In genomic region chr3:124883766-124884473, GRCh38 we compare ENCODE assay signal across 15 cellular contexts. TPM values are rescaled to one million over a fixed set of nuclear protein-coding genes. Genes with fewer than 3 reads are reported as not detected.
DNase-seq lines count a peak whose midpoint lies in the region; ATAC-seq, FAIRE-seq and TF ChIP-seq lines count a peak whose summit lies in the region.
"Had no signal": no experiment of that assay in that cellular context is flagged by ENCODE, and none has a peak within 500 bp of the region (broad histone marks: within the 10 kb centered on the region; RNA-seq: fewer than 3 reads in every experiment).

No MANE protein-coding gene starts in this region.

- H3F3A ChIP-seq in PC-9 (ENCODE audit: insufficient read depth, low read depth) = peaks cover 48% of the 10 kb centered on the region

- H3K14ac ChIP-seq in neuronal stem cell (ENCODE audit: low read length) = no peak overlapping the region

- peak overlapping the region; percentile 92 for H3K4me2 ChIP-seq in PC-9
- H3K4me2 ChIP-seq in neuronal stem cell (ENCODE audit: insufficient read depth, low read length, poor library complexity, severe bottlenecking) = peak overlapping the region; percentile 37
- H3K4me2 ChIP-seq: KMS-11 had no signal

- H3K9me3 Mint-ChIP-seq in endodermal cell = no peaks in the 10 kb centered on the region
- H3K9me3 Mint-ChIP-seq in activated CD8-positive, alpha-beta T cell treated with anti-CD3 and anti-CD28 coated beads for 36 hours = no peaks in the 10 kb centered on the region
- H3K9me3 Mint-ChIP-seq: natural killer cell had no signal

- FAIRE-seq in urothelium cell line (lab: Jason Lieb, UNC) = no peak

- TF ChIP-seq CTCF in AG10803 (conservative IDR thresholded peaks at IDR 0.05; ENCODE audit: low read length) (no peak), PC-9 (conservative IDR thresholded peaks at IDR 0.05) (no peak), endodermal cell (conservative IDR thresholded peaks at IDR 0.05) (no peak)
- TF ChIP-seq CTCF in activated CD8-positive, alpha-beta T cell treated with anti-CD3 and anti-CD28 coated beads for 36 hours (IDR thresholded peaks at IDR 0.05) = no peak

- H2AFZ ChIP-seq in PC-9 (no peak overlapping the region), neuronal stem cell (ENCODE audit: low read length) (no peak overlapping the region)

- H2BK5ac ChIP-seq in neuronal stem cell (ENCODE audit: low read length) = no peak overlapping the region

- H3K27me3 ChIP-seq in PC-9 (ENCODE audit: insufficient read depth, low read depth) (no peaks in the 10 kb centered on the region), endodermal cell (ENCODE audit: control insufficient read depth, insufficient read depth, low read length, poor library complexity, severe bottlenecking) (no peaks in the 10 kb centered on the region), neuronal stem cell (ENCODE audit: control insufficient read depth in 3 of 3, insufficient read depth in 3 of 3, low read depth in 1 of 3, low read length in 3 of 3) (peaks cover 0 to 15% (median 0%) of the 10 kb centered on the region in 3 experiments)
- H3K27me3 ChIP-seq: BE2C had no signal

- peaks cover 23% of the 10 kb centered on the region for H3K36me3 Mint-ChIP-seq in endodermal cell (ENCODE audit: low read depth)
- H3K36me3 Mint-ChIP-seq in activated CD8-positive, alpha-beta T cell treated with anti-CD3 and anti-CD28 coated beads for 36 hours (ENCODE audit: low read depth) = no peaks in the 10 kb centered on the region
- H3K36me3 Mint-ChIP-seq: natural killer cell had no signal

- no peaks in the 10 kb centered on the region for H4K20me1 ChIP-seq in PC-9 (ENCODE audit: insufficient read depth)

- peaks cover 68% of the 10 kb centered on the region for H3K79me2 ChIP-seq in PC-9 (ENCODE audit: low read depth)

- peak overlapping the region; percentile 92 for H3K27ac Mint-ChIP-seq in endodermal cell
- no peak overlapping the region for H3K27ac Mint-ChIP-seq in activated CD8-positive, alpha-beta T cell treated with anti-CD3 and anti-CD28 coated beads for 36 hours
- H3K27ac Mint-ChIP-seq: natural killer cell had no signal

- H3K9me2 ChIP-seq in PC-9 (ENCODE audit: insufficient read depth) = no peaks in the 10 kb centered on the region

- no peak overlapping the region for H2BK15ac ChIP-seq in neuronal stem cell (ENCODE audit: low read length)

- POLR2A ChIA-PET in PC-9 (lab: Charles Lee; ENCODE audit: unreplicated experiment) = interaction anchor here (0.7 kb wide), 1 partner anchor 200 kb away, joined by 4 read pairs; no protein-coding TSS in a partner anchor
- POLR2A ChIA-PET in activated CD8-positive, alpha-beta T cell treated with anti-CD3 and anti-CD28 coated beads for 36 hours (lab: Charles Lee) = no interaction called here

- H3K27ac ChIP-seq in PC-9 (peak overlapping the region; percentile 69; the same call in 1 of the 2 replicates), endodermal cell (ENCODE audit: low read depth, low read length) (no peak overlapping the region), neuronal stem cell (replicated peaks; ENCODE audit: low read length) (peak overlapping the region; percentile 87)
- H3K27ac ChIP-seq: KMS-11 had no signal

- intact Hi-C loops in PC-9 (cut with micrococcal nuclease; ENCODE audit: unreplicated experiment) = no loop called here
- intact Hi-C loops in activated CD8-positive, alpha-beta T cell treated with anti-CD3 and anti-CD28 coated beads for 36 hours (cut with micrococcal nuclease) = no loop called here

- no peaks in the 10 kb centered on the region for H3K9me3 ChIP-seq in PC-9 (ENCODE audit: insufficient read depth, low read depth)
- H3K9me3 ChIP-seq in endodermal cell (ENCODE audit: control insufficient read depth, low read length) = no peaks in the 10 kb centered on the region
- no peaks in the 10 kb centered on the region for H3K9me3 ChIP-seq in neuronal stem cell (replicated peaks in 1 of 2; ENCODE audit: control insufficient read depth in 2 of 2, insufficient read depth in 1 of 2, low read depth in 1 of 2, low read length in 2 of 2)
- H3K9me3 ChIP-seq: BE2C, spleen had no signal

- H2AK5ac ChIP-seq in neuronal stem cell (ENCODE audit: low read depth, low read length) = peak overlapping the region; percentile 12

- H2BK12ac ChIP-seq in neuronal stem cell (ENCODE audit: low read length) = no peak overlapping the region

- DNase-seq in AG10803 (ENCODE audit: low read depth) (peak; percentile 45), PC-9 (no peak), endodermal cell (peak; percentile 54), neuronal stem cell (ENCODE audit: low spot score) (peak; percentile 36), urothelium cell line (ENCODE audit: low spot score) (no peak), NCI-H226 (no peak), NCI-H1105 treated with DMSO at 0.1 percent for 48 hours (lab: John Stamatoyannopoulos, UW) (no peak)
- no peak for DNase-seq in activated CD8-positive, alpha-beta T cell treated with anti-CD3 and anti-CD28 coated beads for 36 hours
- DNase-seq: BE2C, left cardiac atrium, natural killer cell, spleen had no signal

- H3K4me3 ChIP-seq in AG10803 (ENCODE audit: low read length) (no peak overlapping the region), PC-9 (no peak overlapping the region), endodermal cell (ENCODE audit: low read length) (peak overlapping the region; percentile 99), neuronal stem cell (ENCODE audit: low read length in 2 of 2) (no peak overlapping the region)

- no peaks in the 10 kb centered on the region for H3K79me1 ChIP-seq in neuronal stem cell (ENCODE audit: low read depth, low read length)

- H3K9ac ChIP-seq in endodermal cell (ENCODE audit: extremely low read depth, low read length, poor library complexity, severe bottlenecking) (peak overlapping the region; percentile 0), neuronal stem cell (ENCODE audit: low read depth, low read length, poor library complexity) (no peak overlapping the region)
- H3K9ac ChIP-seq: KMS-11 had no signal

- WGBS in endodermal cell (ENCODE audit: insufficient coverage in 1 of 2, insufficient read length in 1 of 2), 2 experiments = 45 to 50% methylated on average over 3 to 7 of the region's 7 CpGs
- no CpG with 5 or more reads among the region's 7 CpGs for WGBS in neuronal stem cell (ENCODE audit: extremely low coverage in 2 of 2, insufficient read length in 2 of 2, insufficient replicate concordance in 1 of 2), 2 donors

- H3K36me3 ChIP-seq in PC-9 (ENCODE audit: low read depth) = peaks cover 14% of the 10 kb centered on the region; the same call in 1 of the 2 replicates
- peaks cover 28% of the 10 kb centered on the region for H3K36me3 ChIP-seq in endodermal cell (ENCODE audit: control insufficient read depth, insufficient read depth, low read length)
- no peaks in the 10 kb centered on the region for H3K36me3 ChIP-seq in neuronal stem cell (replicated peaks in 1 of 2; ENCODE audit: control insufficient read depth in 2 of 2, insufficient read depth in 2 of 2, low read length in 2 of 2)
- H3K36me3 ChIP-seq: BE2C, spleen had no signal

- BruUV-seq in PC-9 (replicated peaks; lab: Mats Ljungman, UMichigan) = no TSS peak

- ATAC-seq in activated CD8-positive, alpha-beta T cell treated with anti-CD3 and anti-CD28 coated beads for 36 hours = no peak
- ATAC-seq: left cardiac atrium, natural killer cell had no signal

- H3K4me3 Mint-ChIP-seq in endodermal cell = peak overlapping the region; percentile 87
- no peak overlapping the region for H3K4me3 Mint-ChIP-seq in activated CD8-positive, alpha-beta T cell treated with anti-CD3 and anti-CD28 coated beads for 36 hours

- peak overlapping the region; percentile 64 for H3K18ac ChIP-seq in neuronal stem cell (ENCODE audit: low read length)

- H3K4me1 ChIP-seq in PC-9 (replicated peaks; ENCODE audit: insufficient read depth) (peaks cover 75% of the 10 kb centered on the region), endodermal cell (ENCODE audit: control insufficient read depth, insufficient read depth, low read length) (peaks cover 20% of the 10 kb centered on the region), neuronal stem cell (ENCODE audit: control insufficient read depth in 2 of 2, insufficient read depth in 1 of 2, low read depth in 1 of 2, low read length in 2 of 2) (peaks cover 24 to 27% of the 10 kb centered on the region in 2 donors)

- no peak overlapping the region for H3K23ac ChIP-seq in neuronal stem cell (ENCODE audit: low read depth, low read length, poor library complexity)

- peaks cover 60% of the 10 kb centered on the region for H3K4me1 Mint-ChIP-seq in endodermal cell
- H3K4me1 Mint-ChIP-seq in activated CD8-positive, alpha-beta T cell treated with anti-CD3 and anti-CD28 coated beads for 36 hours (ENCODE audit: low read depth) = peaks cover 12% of the 10 kb centered on the region

- no peak overlapping the region for H2BK120ac ChIP-seq in neuronal stem cell (ENCODE audit: low read depth, low read length)

- H4K8ac ChIP-seq in neuronal stem cell (ENCODE audit: low read depth, low read length) = no peak overlapping the region

- no peak overlapping the region for H3K4ac ChIP-seq in neuronal stem cell (ENCODE audit: low read length)

- H3K27me3 Mint-ChIP-seq in endodermal cell (ENCODE audit: insufficient read depth) = no peaks in the 10 kb centered on the region
- H3K27me3 Mint-ChIP-seq in activated CD8-positive, alpha-beta T cell treated with anti-CD3 and anti-CD28 coated beads for 36 hours = peaks cover 43% of the 10 kb centered on the region

- CTCF ChIA-PET in PC-9 (lab: Charles Lee) = no interaction called here
- CTCF ChIA-PET in activated CD8-positive, alpha-beta T cell treated with anti-CD3 and anti-CD28 coated beads for 36 hours (lab: Charles Lee) = interaction anchor here (1.1 kb wide), 1 partner anchor 17 kb away, joined by 3 read pairs; no protein-coding TSS in a partner anchor

- no peak overlapping the region for H4K91ac ChIP-seq in neuronal stem cell (ENCODE audit: low read depth, low read length, poor library complexity)

RNA-seq across cellular contexts. Expression of gene ITGB5, which starts 3.2 kb away (rescaled TPM):
- 226 and 287 TPM in 2 replicates for total RNA-seq in PC-9 (2021)
- 100 to 1,000 TPM; 262 to 329 TPM for total RNA-seq in endodermal cell
- polyA plus RNA-seq in endodermal cell (2013, experiment 1 of 2) = 62.0 TPM
- polyA plus RNA-seq in endodermal cell (2013, experiment 2 of 2) = 71.0 TPM
- 57.5 TPM for polyA plus RNA-seq in neuronal stem cell (2013, experiment 1 of 2)
- polyA plus RNA-seq in neuronal stem cell (2013, experiment 2 of 2) = 59.2 TPM
- 1 to 10 TPM in 1 of 2 experiments, under 1 TPM in 1; 0.41 to 1.1 TPM for total RNA-seq in activated CD8-positive, alpha-beta T cell treated with anti-CD3 and anti-CD28 coated beads for 36 hours

RNA-seq across cellular contexts. Expression of gene MUC13, which starts 50.6 kb away (rescaled TPM):
- total RNA-seq in PC-9 (2021) = not detected in 2 replicates
- under 1 TPM in 1 of 2 donors, not detected in 1; 0.15 TPM for total RNA-seq in endodermal cell
- polyA plus RNA-seq in endodermal cell (2013, experiment 1 of 2) = not detected
- polyA plus RNA-seq in endodermal cell (2013, experiment 2 of 2) = not detected
- polyA plus RNA-seq in neuronal stem cell (2013, experiment 1 of 2) = not detected
- polyA plus RNA-seq in neuronal stem cell (2013, experiment 2 of 2) = 0.01 TPM
- total RNA-seq in activated CD8-positive, alpha-beta T cell treated with anti-CD3 and anti-CD28 coated beads for 36 hours = not detected
- total RNA-seq: left cardiac atrium; T-helper 1 cell treated with Interleukin-12 subunit alpha and Interleukin-12 subunit beta and Interleukin-4 antibody, amounts not matched to agents 30 ng/mL and 1 ng/mL, for 36 hours; urinary bladder had no signal
- polyA plus RNA-seq: urinary bladder had no signal

Comparison
In these comparisons a context has a peak if more than half of its experiments do, and no peak if none do; other contexts are left out.
1. DNase-seq: peak in AG10803 (single experiment), endodermal cell (single experiment) and neuronal stem cell (single experiment); none in PC-9 (0 of 2), urothelium cell line (single experiment), NCI-H226 (single experiment), NCI-H1105 treated with DMSO at 0.1 percent for 48 hours (single experiment) and activated CD8-positive, alpha-beta T cell treated with anti-CD3 and anti-CD28 coated beads for 36 hours (single experiment).
2. RNA of gene ITGB5, which starts 3.2 kb away (total RNA-seq): 262 to 329 TPM in endodermal cell and 226 to 287 TPM in PC-9; 0.41 to 1.1 TPM in activated CD8-positive, alpha-beta T cell treated with anti-CD3 and anti-CD28 coated beads for 36 hours; every median in the first group is over 100 times any median in the second.